Comparison of ENCODE assay signal across 8 cellular contexts in the genomic region with DNA sequence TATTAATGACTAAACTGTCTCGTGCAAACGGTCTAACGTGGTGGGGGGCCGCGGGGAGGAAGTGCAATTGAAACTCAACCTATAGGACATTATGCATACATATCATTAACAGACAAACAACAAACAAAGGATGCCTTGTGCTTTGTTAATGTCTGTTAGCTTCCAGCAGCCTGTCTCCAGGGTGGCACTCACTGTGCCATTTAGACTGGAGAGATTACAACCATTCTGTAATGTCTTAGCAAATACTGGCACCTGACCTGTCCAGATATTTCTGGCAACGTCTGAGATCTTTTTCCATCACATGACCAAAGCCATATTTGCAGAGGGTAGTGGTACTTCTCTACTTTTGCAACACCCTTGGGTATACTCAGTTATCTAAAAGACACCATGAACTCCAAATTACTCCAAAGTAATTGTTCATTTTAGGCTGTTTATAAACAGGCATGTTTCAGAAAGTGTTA. TPM values are rescaled to one million over a fixed set of nuclear protein-coding genes. Genes with fewer than 3 reads are reported as not detected.
DNase-seq lines count a peak whose midpoint lies in the region; ATAC-seq and TF ChIP-seq lines count a peak whose summit lies in the region.

No MANE protein-coding gene starts in this region.

- H3K9me3 ChIP-seq in endodermal cell (ENCODE audit: control insufficient read depth, low read length) (no peaks in the 10 kb centered on the region), neuronal stem cell (replicated peaks in 1 of 2; ENCODE audit: control insufficient read depth in 2 of 2, insufficient read depth in 1 of 2, low read depth in 1 of 2, low read length in 2 of 2) (no peaks in the 10 kb centered on the region)

- H3K27ac ChIP-seq in endodermal cell (ENCODE audit: low read depth, low read length) (no peak overlapping the region), neuronal stem cell (replicated peaks; ENCODE audit: low read length) (no peak overlapping the region)

- no peak overlapping the region for H2BK15ac ChIP-seq in neuronal stem cell (ENCODE audit: low read length)

- H4K91ac ChIP-seq in neuronal stem cell (ENCODE audit: low read depth, low read length, poor library complexity): no peak overlapping the region

- peak overlapping the region; percentile 99 for H2AFZ ChIP-seq in neuronal stem cell (ENCODE audit: low read length)

- 0 to 1% methylated on average over 1 to 6 of the region's 6 CpGs for WGBS in endodermal cell (ENCODE audit: insufficient coverage in 1 of 2, insufficient read length in 1 of 2), 2 experiments
- no CpG with 5 or more reads among the region's 6 CpGs for WGBS in neuronal stem cell (ENCODE audit: extremely low coverage in 2 of 2, insufficient read length in 2 of 2, insufficient replicate concordance in 1 of 2), 2 donors

- H3K9ac ChIP-seq in endodermal cell (ENCODE audit: extremely low read depth, low read length, poor library complexity, severe bottlenecking) (no peak overlapping the region), neuronal stem cell (ENCODE audit: low read depth, low read length, poor library complexity) (no peak overlapping the region)

- H3K36me3 Mint-ChIP-seq in endodermal cell (ENCODE audit: low read depth): no peaks in the 10 kb centered on the region

- H3K4me2 ChIP-seq in neuronal stem cell (ENCODE audit: insufficient read depth, low read length, poor library complexity, severe bottlenecking): peak overlapping the region; percentile 28

- H3K36me3 ChIP-seq in endodermal cell (ENCODE audit: control insufficient read depth, insufficient read depth, low read length): no peaks in the 10 kb centered on the region
- H3K36me3 ChIP-seq in neuronal stem cell (replicated peaks in 1 of 2; ENCODE audit: control insufficient read depth in 2 of 2, insufficient read depth in 2 of 2, low read length in 2 of 2): no peaks in the 10 kb centered on the region

- no peak overlapping the region for H4K8ac ChIP-seq in neuronal stem cell (ENCODE audit: low read depth, low read length)

- DNase-seq in COLO668 (lab: John Stamatoyannopoulos, UW; ENCODE audit: unreplicated experiment) (peak; percentile 40), NCI-H526 (lab: John Stamatoyannopoulos, UW) (peak; percentile 96 to 99), endodermal cell (no peak), neuronal stem cell (ENCODE audit: low spot score) (no peak), germinal center (ENCODE audit: low spot score) (no peak), MV-4-11 (lab: John Stamatoyannopoulos, UW) (no peak), epidermal melanocyte (ENCODE audit: insufficient read length, low spot score) (no peak), left colon (no peak)

- H3K4ac ChIP-seq in neuronal stem cell (ENCODE audit: low read length): no peak overlapping the region

- no peak for TF ChIP-seq CTCF in endodermal cell (conservative IDR thresholded peaks at IDR 0.05)

- H2BK5ac ChIP-seq in neuronal stem cell (ENCODE audit: low read length): no peak overlapping the region

- H3K4me1 ChIP-seq in endodermal cell (ENCODE audit: control insufficient read depth, insufficient read depth, low read length): peaks cover 13% of the 10 kb centered on the region
- peaks cover 9% of the 10 kb centered on the region in 2 donors for H3K4me1 ChIP-seq in neuronal stem cell (ENCODE audit: control insufficient read depth in 2 of 2, insufficient read depth in 1 of 2, low read depth in 1 of 2, low read length in 2 of 2)

- H2BK120ac ChIP-seq in neuronal stem cell (ENCODE audit: low read depth, low read length): no peak overlapping the region

- intact Hi-C loops in left colon (cut with DNase I, micrococcal nuclease): loop anchor here in 1 of 2 donors (10.0 kb wide), 1 partner anchor 592 kb away; no protein-coding TSS in a partner anchor

- H3K4me3 ChIP-seq in endodermal cell (ENCODE audit: low read length) (peak overlapping the region; percentile 77), neuronal stem cell (ENCODE audit: low read length in 2 of 2) (peak overlapping the region in 1 of 2 donors; percentile 55)

- H3K9me3 Mint-ChIP-seq in endodermal cell: no peaks in the 10 kb centered on the region

- H3K27ac Mint-ChIP-seq in endodermal cell: peak overlapping the region; percentile 87

- H3K27me3 ChIP-seq in endodermal cell (ENCODE audit: control insufficient read depth, insufficient read depth, low read length, poor library complexity, severe bottlenecking) (peaks cover 10% of the 10 kb centered on the region), neuronal stem cell (ENCODE audit: control insufficient read depth in 3 of 3, insufficient read depth in 3 of 3, low read depth in 1 of 3, low read length in 3 of 3) (peaks cover 0 to 21% (median 2%) of the 10 kb centered on the region in 3 experiments)

- peaks cover 20% of the 10 kb centered on the region for H3K27me3 Mint-ChIP-seq in endodermal cell (ENCODE audit: insufficient read depth)

- H3K79me1 ChIP-seq in neuronal stem cell (ENCODE audit: low read depth, low read length): no peaks in the 10 kb centered on the region

- H2BK12ac ChIP-seq in neuronal stem cell (ENCODE audit: low read length): no peak overlapping the region

- ATAC-seq in left colon: no peak

- H3K4me3 Mint-ChIP-seq in endodermal cell: peak overlapping the region; percentile 57

- no peak overlapping the region for H2AK5ac ChIP-seq in neuronal stem cell (ENCODE audit: low read depth, low read length)

- H3K18ac ChIP-seq in neuronal stem cell (ENCODE audit: low read length): no peak overlapping the region

- peaks cover 66% of the 10 kb centered on the region for H3K4me1 Mint-ChIP-seq in endodermal cell

- no peak overlapping the region for H3K14ac ChIP-seq in neuronal stem cell (ENCODE audit: low read length)

- no peak overlapping the region for H3K23ac ChIP-seq in neuronal stem cell (ENCODE audit: low read depth, low read length, poor library complexity)

RNA-seq across cellular contexts. Expression of a gene that starts 11.6 kb away (rescaled TPM):
- 1 to 10 TPM in 1 of 2 donors, under 1 TPM in 1; 0.11 to 3.5 TPM for total RNA-seq in endodermal cell
- polyA plus RNA-seq in endodermal cell (2013, experiment 1 of 2): 0.07 TPM
- 0.12 TPM for polyA plus RNA-seq in endodermal cell (2013, experiment 2 of 2)
- not detected for polyA plus RNA-seq in neuronal stem cell (2013, experiment 1 of 2)
- polyA plus RNA-seq in neuronal stem cell (2013, experiment 2 of 2): 0.04 TPM
- total RNA-seq in left colon: 10 to 100 TPM; 35.4 to 48.4 TPM

Comparison
In these comparisons a context has a peak if more than half of its experiments do, and no peak if none do; other contexts are left out.
1. DNase-seq: peak in COLO668 (single experiment) and NCI-H526 (2 of 2); none in endodermal cell (single experiment), neuronal stem cell (single experiment), germinal center (single experiment), MV-4-11 (single experiment), epidermal melanocyte (single experiment) and left colon (0 of 2).
2. RNA of a gene that starts 11.6 kb away (total RNA-seq): 35.4 to 48.4 TPM in left colon; 0.11 to 3.5 TPM in endodermal cell; every median in the first group is over 4 times any median in the second.